In genomic region chr2:160721089-160722040, GRCh38 we compare ENCODE assay signal across 1 cellular context.
TF ChIP-seq lines count a peak whose summit lies in the region.

No MANE protein-coding gene starts in this region.

TF ChIP-seq in WTC11, 78 proteins besides CTCF, POLR2A, EP300 and RAD21 (continued from another document):
- no peak for TF ChIP-seq AR (CRISPR knock-in tag; IDR thresholded peaks at IDR 0.05)
- TF ChIP-seq ZNF425 (CRISPR knock-in tag; conservative IDR thresholded peaks at IDR 0.05), result no peak
- TF ChIP-seq, protein P1, sequence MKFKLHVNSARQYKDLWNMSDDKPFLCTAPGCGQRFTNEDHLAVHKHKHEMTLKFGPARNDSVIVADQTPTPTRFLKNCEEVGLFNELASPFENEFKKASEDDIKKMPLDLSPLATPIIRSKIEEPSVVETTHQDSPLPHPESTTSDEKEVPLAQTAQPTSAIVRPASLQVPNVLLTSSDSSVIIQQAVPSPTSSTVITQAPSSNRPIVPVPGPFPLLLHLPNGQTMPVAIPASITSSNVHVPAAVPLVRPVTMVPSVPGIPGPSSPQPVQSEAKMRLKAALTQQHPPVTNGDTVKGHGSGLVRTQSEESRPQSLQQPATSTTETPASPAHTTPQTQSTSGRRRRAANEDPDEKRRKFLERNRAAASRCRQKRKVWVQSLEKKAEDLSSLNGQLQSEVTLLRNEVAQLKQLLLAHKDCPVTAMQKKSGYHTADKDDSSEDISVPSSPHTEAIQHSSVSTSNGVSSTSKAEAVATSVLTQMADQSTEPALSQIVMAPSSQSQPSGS (CRISPR knock-in tag; IDR thresholded peaks at IDR 0.05; ENCODE audit: borderline replicate concordance, low read depth), result no peak
- no peak for TF ChIP-seq ZNF219 (CRISPR knock-in tag; IDR thresholded peaks at IDR 0.05; ENCODE audit: borderline replicate concordance)
